12 cellular contexts compared by ENCODE assay signal in the genomic region with DNA sequence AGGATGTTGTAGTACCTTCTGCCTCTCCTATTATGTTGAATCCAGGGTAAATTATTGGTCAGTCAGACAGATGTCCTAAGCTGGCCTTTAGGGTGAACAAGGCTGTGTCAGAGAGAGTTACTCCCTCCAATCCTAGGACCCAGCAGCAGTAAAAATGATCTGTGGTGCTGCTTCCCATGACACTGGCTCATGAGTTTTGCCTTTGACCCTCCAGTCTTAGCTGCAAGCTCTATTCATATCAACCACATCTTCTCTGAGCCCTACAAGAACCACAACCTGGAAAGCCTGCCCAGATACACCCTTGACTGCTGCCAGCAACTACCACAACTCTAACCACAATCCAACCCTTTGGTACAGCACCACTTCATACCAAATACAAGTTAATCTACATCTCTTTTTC. TPM values are rescaled to one million over a fixed set of nuclear protein-coding genes. Genes with fewer than 3 reads are reported as not detected.
DNase-seq lines count a peak whose midpoint lies in the region; ATAC-seq, FAIRE-seq and TF ChIP-seq lines count a peak whose summit lies in the region.
"Had no signal": no experiment of that assay in that cellular context is flagged by ENCODE, and none has a peak within 500 bp of the region (broad histone marks: within the 10 kb centered on the region; RNA-seq: fewer than 3 reads in every experiment).

No MANE protein-coding gene starts in this region.

- FAIRE-seq in HTR-8/SVneo (lab: Jason Lieb, UNC) = no peak

- no peaks in the 10 kb centered on the region for H3K9me3 ChIP-seq in Panc1 (ENCODE audit: control insufficient read depth, insufficient read depth, low read depth, low read length)
- H3K9me3 ChIP-seq in esophagus muscularis mucosa = no peaks in the 10 kb centered on the region
- H3K9me3 ChIP-seq: BLaER1, spleen had no signal

- H3K36me3 ChIP-seq in Panc1 (ENCODE audit: control insufficient read depth, insufficient read depth, low read length) (no peaks in the 10 kb centered on the region), esophagus muscularis mucosa (no peaks in the 10 kb centered on the region)
- H3K36me3 ChIP-seq: BLaER1, spleen had no signal

- H3K4me3 ChIP-seq in Panc1 (ENCODE audit: low read depth in 2 of 2, low read length in 2 of 2) (no peak overlapping the region), esophagus muscularis mucosa (no peak overlapping the region)
- H3K4me3 ChIP-seq: BLaER1, spleen had no signal

- no peak overlapping the region for H3K27ac ChIP-seq in Panc1 (ENCODE audit: low read length)
- H3K27ac ChIP-seq in esophagus muscularis mucosa (replicated peaks in 1 of 4) = no peak overlapping the region
- H3K27ac ChIP-seq: BLaER1, spleen had no signal

- H3K4me1 ChIP-seq in Panc1 (ENCODE audit: control insufficient read depth, insufficient read depth, low read length) (no peaks in the 10 kb centered on the region), esophagus muscularis mucosa (no peaks in the 10 kb centered on the region)
- H3K4me1 ChIP-seq: BLaER1, spleen had no signal

- H3K36me3 Mint-ChIP-seq in stimulated activated naive B cell treated with anti-CD40 and anti-IgM and Interleukin-4, amounts not matched to agents 10 μg/mL and 1 μg/mL and 100 μg/mL, for 72 hours = no peaks in the 10 kb centered on the region
- no peaks in the 10 kb centered on the region for H3K36me3 Mint-ChIP-seq in WTC11

- TF ChIP-seq EP300 in esophagus muscularis mucosa (IDR thresholded peaks at IDR 0.05) = no peak

- TF ChIP-seq CTCF in Panc1 (IDR thresholded peaks at IDR 0.05) (no peak), esophagus muscularis mucosa (IDR thresholded peaks at IDR 0.05) (no peak), WTC11 (IDR thresholded peaks at IDR 0.05) (no peak)

- H3K27me3 Mint-ChIP-seq in stimulated activated naive B cell treated with anti-CD40 and anti-IgM and Interleukin-4, amounts not matched to agents 10 μg/mL and 1 μg/mL and 100 μg/mL, for 72 hours = peaks cover 0 to under 1% of the 10 kb centered on the region in 2 donors
- peaks cover 26% of the 10 kb centered on the region for H3K27me3 Mint-ChIP-seq in WTC11 (ENCODE audit: low read depth)

- ATAC-seq in Panc1 = peak; percentile 66
- ATAC-seq in stimulated activated naive B cell treated with anti-CD40 and anti-IgM and Interleukin-4, amounts not matched to agents 10 μg/mL and 1 μg/mL and 100 μg/mL, for 72 hours (replicated peaks) = peak; percentile 38 to 39
- ATAC-seq in WTC11 = no peak

- no peak for TF ChIP-seq POLR2A in esophagus muscularis mucosa (IDR thresholded peaks at IDR 0.05; ENCODE audit: low read depth)

- BruUV-seq in Panc1 (replicated peaks; lab: Mats Ljungman, UMichigan) = no TSS peak

- POLR2A ChIA-PET in Panc1 (lab: Charles Lee) = no interaction called here
- POLR2A ChIA-PET in WTC11 (lab: Charles Lee) = no interaction called here

- H3K4me3 Mint-ChIP-seq in stimulated activated naive B cell treated with anti-CD40 and anti-IgM and Interleukin-4, amounts not matched to agents 10 μg/mL and 1 μg/mL and 100 μg/mL, for 72 hours = no peak overlapping the region
- no peak overlapping the region for H3K4me3 Mint-ChIP-seq in WTC11

- no peaks in the 10 kb centered on the region for H3K4me1 Mint-ChIP-seq in stimulated activated naive B cell treated with anti-CD40 and anti-IgM and Interleukin-4, amounts not matched to agents 10 μg/mL and 1 μg/mL and 100 μg/mL, for 72 hours
- H3K4me1 Mint-ChIP-seq in WTC11 = no peaks in the 10 kb centered on the region

- no peaks in the 10 kb centered on the region for H3K9me3 Mint-ChIP-seq in stimulated activated naive B cell treated with anti-CD40 and anti-IgM and Interleukin-4, amounts not matched to agents 10 μg/mL and 1 μg/mL and 100 μg/mL, for 72 hours
- H3K9me3 Mint-ChIP-seq in WTC11 = no peaks in the 10 kb centered on the region

- DNase-seq in activated gamma-delta T cell treated with Interleukin-2 at 50 U/mL for 16 hours = peak; percentile 21
- no peak for DNase-seq in activated gamma-delta T cell (lab: John Stamatoyannopoulos, UW)
- no peak for DNase-seq in Panc1 (ENCODE audit: low read depth, low spot score)
- peak; percentile 66 for DNase-seq in esophagus muscularis mucosa (ENCODE audit: extremely low spot score)
- no peak for DNase-seq in stimulated activated naive B cell treated with anti-CD40 and anti-IgM and Interleukin-4, amounts not matched to agents 10 μg/mL and 1 μg/mL and 100 μg/mL, for 72 hours
- no peak for DNase-seq in HTR-8/SVneo (ENCODE audit: insufficient read length, low spot score)
- no peak for DNase-seq in DMS 273 treated with DMSO at 0.1 percent for 48 hours (lab: John Stamatoyannopoulos, UW)
- DNase-seq in WTC11 (ENCODE audit: low spot score) = no peak
- DNase-seq: hippocampal formation, KG1, spleen had no signal

- H3K27me3 ChIP-seq in Panc1 (ENCODE audit: control insufficient read depth, insufficient read depth, low read length) (no peaks in the 10 kb centered on the region), esophagus muscularis mucosa (no peaks in the 10 kb centered on the region)
- H3K27me3 ChIP-seq: BLaER1, spleen had no signal

- in situ Hi-C loops in Panc1 (cut with HindIII; ENCODE audit: low pct_unique_long_range_greater_than_20kb, low sequenced_read_pairs) = no loop called here

- CTCF ChIA-PET in Panc1 (lab: Charles Lee) (no interaction called here), WTC11 (lab: Charles Lee) (no interaction called here)

- H3K27ac Mint-ChIP-seq in stimulated activated naive B cell treated with anti-CD40 and anti-IgM and Interleukin-4, amounts not matched to agents 10 μg/mL and 1 μg/mL and 100 μg/mL, for 72 hours = no peak overlapping the region
- no peak overlapping the region for H3K27ac Mint-ChIP-seq in WTC11

- intact Hi-C loops in Panc1 (cut with micrococcal nuclease; ENCODE audit: unreplicated experiment) = no loop called here
- intact Hi-C loops in esophagus muscularis mucosa (cut with DNase I) = no loop called here

TF ChIP-seq in WTC11, 78 proteins besides CTCF, POLR2A, EP300 and RAD21 (continues in another document):
- TF ChIP-seq CREM (CRISPR knock-in tag; IDR thresholded peaks at IDR 0.05) (no peak), NFYB (CRISPR knock-in tag; conservative IDR thresholded peaks at IDR 0.05; ENCODE audit: low read depth) (no peak), ESRRA (CRISPR knock-in tag; IDR thresholded peaks at IDR 0.05; ENCODE audit: borderline replicate concordance) (no peak)
- TF ChIP-seq, protein P1, sequence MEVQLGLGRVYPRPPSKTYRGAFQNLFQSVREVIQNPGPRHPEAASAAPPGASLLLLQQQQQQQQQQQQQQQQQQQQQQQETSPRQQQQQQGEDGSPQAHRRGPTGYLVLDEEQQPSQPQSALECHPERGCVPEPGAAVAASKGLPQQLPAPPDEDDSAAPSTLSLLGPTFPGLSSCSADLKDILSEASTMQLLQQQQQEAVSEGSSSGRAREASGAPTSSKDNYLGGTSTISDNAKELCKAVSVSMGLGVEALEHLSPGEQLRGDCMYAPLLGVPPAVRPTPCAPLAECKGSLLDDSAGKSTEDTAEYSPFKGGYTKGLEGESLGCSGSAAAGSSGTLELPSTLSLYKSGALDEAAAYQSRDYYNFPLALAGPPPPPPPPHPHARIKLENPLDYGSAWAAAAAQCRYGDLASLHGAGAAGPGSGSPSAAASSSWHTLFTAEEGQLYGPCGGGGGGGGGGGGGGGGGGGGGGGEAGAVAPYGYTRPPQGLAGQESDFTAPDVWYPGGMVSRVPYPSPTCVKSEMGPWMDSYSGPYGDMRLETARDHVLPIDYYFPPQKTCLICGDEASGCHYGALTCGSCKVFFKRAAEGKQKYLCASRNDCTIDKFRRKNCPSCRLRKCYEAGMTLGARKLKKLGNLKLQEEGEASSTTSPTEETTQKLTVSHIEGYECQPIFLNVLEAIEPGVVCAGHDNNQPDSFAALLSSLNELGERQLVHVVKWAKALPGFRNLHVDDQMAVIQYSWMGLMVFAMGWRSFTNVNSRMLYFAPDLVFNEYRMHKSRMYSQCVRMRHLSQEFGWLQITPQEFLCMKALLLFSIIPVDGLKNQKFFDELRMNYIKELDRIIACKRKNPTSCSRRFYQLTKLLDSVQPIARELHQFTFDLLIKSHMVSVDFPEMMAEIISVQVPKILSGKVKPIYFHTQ (CRISPR knock-in tag; IDR thresholded peaks at IDR 0.05) = no peak
- TF ChIP-seq, protein P2, sequence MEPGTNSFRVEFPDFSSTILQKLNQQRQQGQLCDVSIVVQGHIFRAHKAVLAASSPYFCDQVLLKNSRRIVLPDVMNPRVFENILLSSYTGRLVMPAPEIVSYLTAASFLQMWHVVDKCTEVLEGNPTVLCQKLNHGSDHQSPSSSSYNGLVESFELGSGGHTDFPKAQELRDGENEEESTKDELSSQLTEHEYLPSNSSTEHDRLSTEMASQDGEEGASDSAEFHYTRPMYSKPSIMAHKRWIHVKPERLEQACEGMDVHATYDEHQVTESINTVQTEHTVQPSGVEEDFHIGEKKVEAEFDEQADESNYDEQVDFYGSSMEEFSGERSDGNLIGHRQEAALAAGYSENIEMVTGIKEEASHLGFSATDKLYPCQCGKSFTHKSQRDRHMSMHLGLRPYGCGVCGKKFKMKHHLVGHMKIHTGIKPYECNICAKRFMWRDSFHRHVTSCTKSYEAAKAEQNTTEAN (CRISPR knock-in tag; IDR thresholded peaks at IDR 0.05) = no peak
- TF ChIP-seq, protein P3, sequence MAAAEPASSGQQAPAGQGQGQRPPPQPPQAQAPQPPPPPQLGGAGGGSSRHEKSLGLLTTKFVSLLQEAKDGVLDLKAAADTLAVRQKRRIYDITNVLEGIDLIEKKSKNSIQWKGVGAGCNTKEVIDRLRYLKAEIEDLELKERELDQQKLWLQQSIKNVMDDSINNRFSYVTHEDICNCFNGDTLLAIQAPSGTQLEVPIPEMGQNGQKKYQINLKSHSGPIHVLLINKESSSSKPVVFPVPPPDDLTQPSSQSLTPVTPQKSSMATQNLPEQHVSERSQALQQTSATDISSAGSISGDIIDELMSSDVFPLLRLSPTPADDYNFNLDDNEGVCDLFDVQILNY (CRISPR knock-in tag; IDR thresholded peaks at IDR 0.05) = no peak
- TF ChIP-seq, protein P4, sequence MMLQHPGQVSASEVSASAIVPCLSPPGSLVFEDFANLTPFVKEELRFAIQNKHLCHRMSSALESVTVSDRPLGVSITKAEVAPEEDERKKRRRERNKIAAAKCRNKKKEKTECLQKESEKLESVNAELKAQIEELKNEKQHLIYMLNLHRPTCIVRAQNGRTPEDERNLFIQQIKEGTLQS (CRISPR knock-in tag; conservative IDR thresholded peaks at IDR 0.05) = no peak

RNA-seq across cellular contexts. Expression of a gene that starts 27.2 kb away (rescaled TPM):
- total RNA-seq in Panc1 (2021; ENCODE audit: unreplicated experiment) (11.3 TPM), esophagus muscularis mucosa (100 to 1,000 TPM in 2 of 4 donors, 10 to 100 TPM in 2; 63.6 to 154 (median 107) TPM), WTC11 (2021) (23.5 to 40.3 TPM (median 24.9 TPM) in 3 replicates)
- 4.1 TPM for polyA plus RNA-seq in Panc1 (2012; ENCODE audit: insufficient read length)

Comparison
In these comparisons a context has a peak if more than half of its experiments do, and no peak if none do; other contexts are left out.
1. DNase-seq: peak in activated gamma-delta T cell treated with Interleukin-2 at 50 U/mL for 16 hours (single experiment) and esophagus muscularis mucosa (single experiment); none in activated gamma-delta T cell (single experiment), Panc1 (single experiment), stimulated activated naive B cell treated with anti-CD40 and anti-IgM and Interleukin-4, amounts not matched to agents 10 μg/mL and 1 μg/mL and 100 μg/mL, for 72 hours (single experiment), HTR-8/SVneo (single experiment), DMS 273 treated with DMSO at 0.1 percent for 48 hours (single experiment) and WTC11 (single experiment).